In genomic region chr3:171028025-171028778, GRCh38 we compare ENCODE assay signal across 8 cellular contexts. TPM values are rescaled to one million over a fixed set of nuclear protein-coding genes. Genes with fewer than 3 reads are reported as not detected.
DNase-seq lines count a peak whose midpoint lies in the region; ATAC-seq and TF ChIP-seq lines count a peak whose summit lies in the region.

No MANE protein-coding gene starts in this region.

- 12 to 21% methylated on average over 23 of the region's 39 CpGs for WGBS in esophagus squamous epithelium, 2 donors
- 13% methylated on average over 36 of the region's 39 CpGs for WGBS in suprapubic skin

- no peak overlapping the region for H3K27ac Mint-ChIP-seq in naive thymus-derived CD4-positive, alpha-beta T cell

- peaks cover 0 to 29% (median 16%) of the 10 kb centered on the region in 5 donors for H3K27me3 Mint-ChIP-seq in naive thymus-derived CD4-positive, alpha-beta T cell

- TF ChIP-seq EP300 in suprapubic skin (IDR thresholded peaks at IDR 0.05), result no peak

- H3K9me3 ChIP-seq in esophagus squamous epithelium (no peaks in the 10 kb centered on the region), suprapubic skin (no peaks in the 10 kb centered on the region)
- no peaks in the 10 kb centered on the region for H3K9me3 ChIP-seq in naive thymus-derived CD4-positive, alpha-beta T cell (ENCODE audit: control insufficient read depth in 2 of 3, low read length in 3 of 3)

- no peak overlapping the region for H3K4me3 Mint-ChIP-seq in naive thymus-derived CD4-positive, alpha-beta T cell

- H3K36me3 ChIP-seq in esophagus squamous epithelium, result no peaks in the 10 kb centered on the region
- no peaks in the 10 kb centered on the region for H3K36me3 ChIP-seq in naive thymus-derived CD4-positive, alpha-beta T cell (ENCODE audit: control insufficient read depth in 2 of 3, insufficient read depth in 3 of 3, low read length in 3 of 3)
- H3K36me3 ChIP-seq in suprapubic skin, result no peaks in the 10 kb centered on the region

- TF ChIP-seq POLR2A in esophagus squamous epithelium (IDR thresholded peaks at IDR 0.05), result no peak
- TF ChIP-seq POLR2A in suprapubic skin (IDR thresholded peaks at IDR 0.05), result no peak

- in situ Hi-C loops in GM13976 (cut with MboI; ENCODE audit: low sequenced_read_pairs, unreplicated experiment), result no loop called here

- H3K27ac ChIP-seq in esophagus squamous epithelium (no peak overlapping the region), suprapubic skin (no peak overlapping the region)
- H3K27ac ChIP-seq in naive thymus-derived CD4-positive, alpha-beta T cell (ENCODE audit: low read depth, low read length), result no peak overlapping the region

- H3K4me1 ChIP-seq in esophagus squamous epithelium (peaks cover 6 to 17% (median 8%) of the 10 kb centered on the region in 3 donors), suprapubic skin (peaks cover 14% of the 10 kb centered on the region)
- no peaks in the 10 kb centered on the region for H3K4me1 ChIP-seq in naive thymus-derived CD4-positive, alpha-beta T cell (ENCODE audit: control insufficient read depth in 2 of 2, insufficient read depth in 2 of 2, low read length in 2 of 2)

- H3K4me3 ChIP-seq in esophagus squamous epithelium, result peak overlapping the region; percentile 0 to 53 (median 26)
- H3K4me3 ChIP-seq in naive thymus-derived CD4-positive, alpha-beta T cell (ENCODE audit: low read length), result peak overlapping the region; percentile 25
- H3K4me3 ChIP-seq in suprapubic skin, result peak overlapping the region; percentile 44

- H3K4me1 Mint-ChIP-seq in naive thymus-derived CD4-positive, alpha-beta T cell, result peaks cover 0 to 6% (median 0%) of the 10 kb centered on the region in 7 donors

- intact Hi-C loops in esophagus squamous epithelium (cut with DNase I), result no loop called here
- intact Hi-C loops in naive thymus-derived CD4-positive, alpha-beta T cell (cut with micrococcal nuclease), result no loop called here

- no peaks in the 10 kb centered on the region for H3K36me3 Mint-ChIP-seq in naive thymus-derived CD4-positive, alpha-beta T cell

- POLR2A ChIA-PET in naive thymus-derived CD4-positive, alpha-beta T cell (lab: Charles Lee), result interaction anchor here (0.6 kb wide), 1 partner anchor 149 kb away, joined by 3 read pairs; no protein-coding TSS in a partner anchor

- CTCF ChIA-PET in naive thymus-derived CD4-positive, alpha-beta T cell (lab: Charles Lee), result interaction anchor here (0.6 kb wide), 1 partner anchor 585 kb away, joined by 6 read pairs; no protein-coding TSS in a partner anchor

- DNase-seq in GM04503 (ENCODE audit: low read depth) (peak; percentile 76), HS-27A (ENCODE audit: low read depth) (peak; percentile 88), esophagus squamous epithelium (lab: John Stamatoyannopoulos, UW) (no peak), suprapubic skin (ENCODE audit: low spot score in 2 of 2) (no peak), GM13976 (ENCODE audit: low spot score) (no peak)
- DNase-seq in activated T-cell treated with anti-CD3 and anti-CD28 coated beads, Interleukin-2, amount 50 U/mL, for 1 hour, result peak; percentile 28
- DNase-seq in naive thymus-derived CD4-positive, alpha-beta T cell, result peak in 6 of 9 donors; percentile 10 to 49 (median 24)

- H3K9me3 Mint-ChIP-seq in naive thymus-derived CD4-positive, alpha-beta T cell, result no peaks in the 10 kb centered on the region

- TF ChIP-seq CTCF in esophagus squamous epithelium (IDR thresholded peaks at IDR 0.05), result no peak
- TF ChIP-seq CTCF in suprapubic skin (IDR thresholded peaks at IDR 0.05), result no peak
- no peak for TF ChIP-seq CTCF in GM13976 (IDR thresholded peaks at IDR 0.05; ENCODE audit: borderline replicate concordance, control extremely low read depth, extremely low read depth, insufficient read depth, missing control alignments)

- H3K27me3 ChIP-seq in esophagus squamous epithelium (peaks cover 0 to 63% (median 0%) of the 10 kb centered on the region in 4 donors), suprapubic skin (no peaks in the 10 kb centered on the region)
- peaks cover 0 to 4% of the 10 kb centered on the region in 2 donors for H3K27me3 ChIP-seq in naive thymus-derived CD4-positive, alpha-beta T cell (ENCODE audit: control insufficient read depth in 2 of 2, insufficient read depth in 2 of 2, low read length in 2 of 2)

- ATAC-seq in naive thymus-derived CD4-positive, alpha-beta T cell, result peak; percentile 54
- ATAC-seq in HG03025 (IDR thresholded peaks at IDR 0.05; ENCODE audit: low FRiP score, unreplicated experiment), result no peak

RNA-seq across cellular contexts. Expression of gene SLC2A2, which starts 1.7 kb away (rescaled TPM):
- total RNA-seq in esophagus squamous epithelium (not detected), suprapubic skin (1 to 10 TPM in 1 of 4 donors, not detected in 3; 2.0 TPM)
- total RNA-seq in naive thymus-derived CD4-positive, alpha-beta T cell, result not detected
- not detected for polyA plus RNA-seq in naive thymus-derived CD4-positive, alpha-beta T cell

Comparison
In these comparisons a context has a peak if more than half of its experiments do, and no peak if none do; other contexts are left out.
1. DNase-seq: peak in GM04503 (single experiment), HS-27A (single experiment), activated T-cell treated with anti-CD3 and anti-CD28 coated beads, Interleukin-2, amount 50 U/mL, for 1 hour (single experiment) and naive thymus-derived CD4-positive, alpha-beta T cell (6 of 9); none in esophagus squamous epithelium (single experiment), suprapubic skin (0 of 2) and GM13976 (single experiment).
2. Peak in every context shown above with its lines, with median percentiles within 50 percentile points of each other: H3K4me3 ChIP-seq.